Comparison of ENCODE assay signal across 10 cellular contexts in the genomic region with DNA sequence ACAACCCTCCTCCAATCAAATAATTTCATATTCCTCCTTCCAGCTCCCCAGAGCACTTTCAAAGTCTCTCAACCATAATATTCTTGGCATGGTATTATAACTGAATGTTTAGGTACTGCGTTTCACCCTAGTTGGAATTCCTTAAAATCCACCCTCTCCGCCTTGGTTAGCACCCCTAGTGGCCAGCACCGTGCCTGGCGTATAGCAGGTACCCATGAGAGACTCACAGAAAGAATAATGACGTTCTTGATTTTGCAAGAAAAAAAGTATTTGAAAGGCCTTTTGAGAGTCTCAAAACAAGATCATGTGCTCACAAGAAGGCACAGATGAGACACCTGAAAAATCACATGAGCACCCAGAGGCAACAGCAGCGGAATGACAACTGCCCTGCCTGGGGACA. TPM values are rescaled to one million over a fixed set of nuclear protein-coding genes. Genes with fewer than 3 reads are reported as not detected.
DNase-seq lines count a peak whose midpoint lies in the region; ATAC-seq and TF ChIP-seq lines count a peak whose summit lies in the region.
"Had no signal": no experiment of that assay in that cellular context is flagged by ENCODE, and none has a peak within 500 bp of the region (broad histone marks: within the 10 kb centered on the region; RNA-seq: fewer than 3 reads in every experiment).

No MANE protein-coding gene starts in this region.

- H4K8ac ChIP-seq in mesendoderm (ENCODE audit: low read depth, low read length), result no peak overlapping the region

- H3K79me1 ChIP-seq in mesendoderm (ENCODE audit: low read length), result no peaks in the 10 kb centered on the region

- H3K79me2 ChIP-seq in DND-41 (ENCODE audit: insufficient read depth, low read length), result peaks cover 17% of the 10 kb centered on the region; the same call in 1 of the 2 replicates
- no peaks in the 10 kb centered on the region for H3K79me2 ChIP-seq in mesendoderm (ENCODE audit: control insufficient read depth, insufficient read depth, low read length)

- H3K9me3 ChIP-seq in DND-41 (ENCODE audit: insufficient read depth, low read length, severe bottlenecking), result no peaks in the 10 kb centered on the region
- H3K9me3 ChIP-seq in body of pancreas, result no peaks in the 10 kb centered on the region

- H3K4me2 ChIP-seq in DND-41 (ENCODE audit: insufficient read depth, low read length), result no peak overlapping the region
- H3K4me2 ChIP-seq in mesendoderm (ENCODE audit: low read length), result no peak overlapping the region

- intact Hi-C loops in body of pancreas (cut with DNase I), result no loop called here

- H3K27ac ChIP-seq in DND-41 (ENCODE audit: low read length) (no peak overlapping the region), body of pancreas (no peak overlapping the region), mesendoderm (ENCODE audit: low read depth, low read length) (no peak overlapping the region)

- H2BK15ac ChIP-seq in mesendoderm (replicated peaks; ENCODE audit: low read depth), result no peak overlapping the region

- H2BK120ac ChIP-seq in mesendoderm (ENCODE audit: low read depth, low read length), result no peak overlapping the region

- no peak for DNase-seq in DND-41
- peak; percentile 18 for DNase-seq in HuH-7.5 (ENCODE audit: low spot score)
- no peak for DNase-seq in body of pancreas
- DNase-seq in mesendoderm, result peak; percentile 50
- DNase-seq in cortex of kidney (lab: John Stamatoyannopoulos, UW), result no peak
- no peak for DNase-seq in inferior parietal cortex (ENCODE audit: extremely low spot score)
- no peak for DNase-seq in activated CD4-positive, alpha-beta T cell treated with anti-CD3 and anti-CD28 coated beads, Interleukin-2, amount 50 U/mL, for 48 hours
- DNase-seq in C1 segment of cervical spinal cord (lab: John Stamatoyannopoulos, UW), result no peak
- DNase-seq: NCI-H1092 treated with DMSO at 0.1 percent for 48 hours had no signal

- H4K5ac ChIP-seq in mesendoderm (ENCODE audit: low read length), result no peak overlapping the region

- H3K4ac ChIP-seq in mesendoderm (ENCODE audit: low read depth, low read length), result no peak overlapping the region

- H3K18ac ChIP-seq in mesendoderm (ENCODE audit: low read length), result no peak overlapping the region

- ATAC-seq in DND-41 (ENCODE audit: insufficient read depth, low read depth), result peak; percentile 49; the same call in 1 of the 3 replicates
- no peak for ATAC-seq in body of pancreas
- ATAC-seq: Right ventricle myocardium inferior had no signal

- H3K36me3 ChIP-seq in DND-41 (ENCODE audit: insufficient read depth, low read length) (no peaks in the 10 kb centered on the region), body of pancreas (replicated peaks in 1 of 2; ENCODE audit: insufficient read depth in 1 of 2, low read depth in 2 of 2) (no peaks in the 10 kb centered on the region), mesendoderm (ENCODE audit: control insufficient read depth, insufficient read depth, low read length) (no peaks in the 10 kb centered on the region)

- peaks cover 5% of the 10 kb centered on the region; the same call in 1 of the 2 replicates for H4K20me1 ChIP-seq in DND-41 (ENCODE audit: insufficient read depth, low read length)

- H3K4me1 ChIP-seq in DND-41 (ENCODE audit: insufficient read depth, low read length), result peaks cover 7% of the 10 kb centered on the region; the same call in 1 of the 2 replicates
- no peaks in the 10 kb centered on the region for H3K4me1 ChIP-seq in body of pancreas
- H3K4me1 ChIP-seq in mesendoderm (ENCODE audit: control insufficient read depth, low read depth, low read length), result no peaks in the 10 kb centered on the region

- no peak for TF ChIP-seq POLR2A in body of pancreas (IDR thresholded peaks at IDR 0.05)

- no peak overlapping the region for H2AFZ ChIP-seq in DND-41 (ENCODE audit: low read depth, low read length)

- H3K56ac ChIP-seq in mesendoderm (ENCODE audit: low read length), result no peak overlapping the region

- H3K23ac ChIP-seq in mesendoderm (ENCODE audit: low read length), result no peak overlapping the region

- H2BK5ac ChIP-seq in mesendoderm (ENCODE audit: low read length), result no peak overlapping the region

- TF ChIP-seq CTCF in DND-41 (IDR thresholded peaks at IDR 0.05; ENCODE audit: borderline replicate concordance, extremely low read depth, low read length, poor library complexity, severe bottlenecking) (peak; percentile 54), body of pancreas (IDR thresholded peaks at IDR 0.05) (peak in 4 of 7 experiments; percentile 10 to 26 (median 16))

- H2AK5ac ChIP-seq in mesendoderm (ENCODE audit: low read length), result no peak overlapping the region

- H3K27me3 ChIP-seq in DND-41 (ENCODE audit: insufficient read depth, low read length, poor library complexity), result no peaks in the 10 kb centered on the region
- H3K27me3 ChIP-seq in body of pancreas, result no peaks in the 10 kb centered on the region
- no peaks in the 10 kb centered on the region for H3K27me3 ChIP-seq in mesendoderm (ENCODE audit: insufficient read depth, low read length, poor library complexity)

- WGBS in body of pancreas, 2 donors, result 35 to 41% methylated on average over 6 of the region's 6 CpGs
- WGBS in mesendoderm (ENCODE audit: extremely low coverage, insufficient coverage, low lambda C conversion rate), result no CpG with 5 or more reads among the region's 6 CpGs

- H3K4me3 ChIP-seq in DND-41 (ENCODE audit: low read depth in 1 of 2, low read length in 2 of 2) (no peak overlapping the region), body of pancreas (no peak overlapping the region), mesendoderm (ENCODE audit: low read length) (no peak overlapping the region)

- H3K9ac ChIP-seq in DND-41 (ENCODE audit: low read depth, low read length), result no peak overlapping the region
- H3K9ac ChIP-seq in mesendoderm (ENCODE audit: low read length), result no peak overlapping the region

RNA-seq across cellular contexts. Expression of a gene that starts 50.8 kb away (rescaled TPM):
- 1 to 10 TPM; 1.0 to 2.0 TPM for total RNA-seq in body of pancreas
- 2.9 TPM for polyA plus RNA-seq in mesendoderm (2013, experiment 1 of 2)
- 3.2 TPM for polyA plus RNA-seq in mesendoderm (2013, experiment 2 of 2)

Comparison
In these comparisons a context has a peak if more than half of its experiments do, and no peak if none do; other contexts are left out.
1. DNase-seq: peak in HuH-7.5 (single experiment) and mesendoderm (single experiment); none in DND-41 (single experiment), body of pancreas (0 of 4), cortex of kidney (single experiment), inferior parietal cortex (single experiment), activated CD4-positive, alpha-beta T cell treated with anti-CD3 and anti-CD28 coated beads, Interleukin-2, amount 50 U/mL, for 48 hours (0 of 2) and C1 segment of cervical spinal cord (0 of 14).